In the genomic region with DNA sequence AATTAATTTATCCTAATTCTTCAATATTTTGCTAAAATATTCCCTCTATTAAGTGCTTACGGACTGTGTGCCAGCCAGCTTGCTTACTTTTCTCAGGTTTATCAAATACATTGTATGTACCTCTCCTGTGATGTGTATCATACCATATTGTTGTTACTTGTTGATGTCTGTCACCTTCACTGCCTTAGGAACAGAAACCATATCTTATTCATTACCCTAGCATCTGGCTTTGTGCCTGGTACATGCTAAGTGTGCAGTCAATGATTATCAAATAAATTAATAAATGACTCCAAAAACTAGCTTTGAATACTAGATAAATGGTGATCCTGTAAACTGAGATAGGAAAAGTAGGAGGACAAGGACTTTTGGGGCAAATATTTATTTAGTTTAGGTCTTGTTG, we compare ENCODE assay signal across 12 cellular contexts. TPM values are rescaled to one million over a fixed set of nuclear protein-coding genes. Genes with fewer than 3 reads are reported as not detected.
DNase-seq lines count a peak whose midpoint lies in the region; ATAC-seq, FAIRE-seq and TF ChIP-seq lines count a peak whose summit lies in the region.
"Had no signal": no experiment of that assay in that cellular context is flagged by ENCODE, and none has a peak within 500 bp of the region (broad histone marks: within the 10 kb centered on the region; RNA-seq: fewer than 3 reads in every experiment).

No MANE protein-coding gene starts in this region.

- no peak for TF ChIP-seq EP300 in stomach (IDR thresholded peaks at IDR 0.05)

- intact Hi-C loops in stomach (cut with DNase I; ENCODE audit: low total_unique reads): no loop called here

- DNase-seq in GM18507 (ENCODE audit: extremely low spot score, insufficient read length, low read depth) (no peak), glomerular visceral epithelial cell (ENCODE audit: extremely low spot score) (peak; percentile 52), HK-2 (ENCODE audit: unreplicated experiment) (no peak), stomach (no peak)
- DNase-seq: caudate nucleus, MV-4-11, NCI-H524 had no signal

- TF ChIP-seq POLR2A in stomach (IDR thresholded peaks at IDR 0.05): no peak

- peaks cover 6 to 47% (median 19%) of the 10 kb centered on the region in 4 donors for H3K4me1 ChIP-seq in stomach

- peak; percentile 65 for ATAC-seq in GM21381 (IDR thresholded peaks at IDR 0.05; ENCODE audit: unreplicated experiment)
- peak; percentile 76 for ATAC-seq in HG03196 (IDR thresholded peaks at IDR 0.05; ENCODE audit: unreplicated experiment)
- ATAC-seq in GM18498 (IDR thresholded peaks at IDR 0.05; ENCODE audit: unreplicated experiment): no peak
- ATAC-seq in HG02970 (IDR thresholded peaks at IDR 0.05; ENCODE audit: low FRiP score, unreplicated experiment): no peak

- H3K27ac ChIP-seq in stomach: peak overlapping the region in 1 of 5 donors; percentile 25

- WGBS in stomach, 5 donors: 47 to 72% (median 63%) methylated on average over 1 of the region's 1 CpG

- peak; percentile 60 for FAIRE-seq in GM18507 (lab: Jason Lieb, UNC)

- H3K4me3 ChIP-seq in stomach: no peak overlapping the region
- H3K4me3 ChIP-seq: smooth muscle cell had no signal

- no peak for TF ChIP-seq CTCF in stomach (IDR thresholded peaks at IDR 0.05)

- H3K27me3 ChIP-seq in stomach: no peaks in the 10 kb centered on the region

- no peaks in the 10 kb centered on the region for H3K36me3 ChIP-seq in stomach

- H3K9me3 ChIP-seq in stomach: no peaks in the 10 kb centered on the region

RNA-seq across cellular contexts. Expression of gene CLCN3, which starts 6.9 kb away (rescaled TPM):
- total RNA-seq in stomach: 100 to 1,000 TPM in 1 of 5 donors, 10 to 100 TPM in 3, 1 to 10 TPM in 1; 2.3 to 228 (median 34.1) TPM
- 1 to 10 TPM; 6.5 to 7.3 (median 7.1) TPM for polyA plus RNA-seq in stomach

RNA-seq across cellular contexts. Expression of gene NEK1, which starts 14.9 kb away (rescaled TPM):
- 10 to 100 TPM in 2 of 5 donors, 1 to 10 TPM in 3; 1.2 to 28.6 (median 8.0) TPM for total RNA-seq in stomach
- 1 to 10 TPM; 3.8 to 5.8 (median 5.2) TPM for polyA plus RNA-seq in stomach

Comparison
In these comparisons a context has a peak if more than half of its experiments do, and no peak if none do; other contexts are left out.
1. ATAC-seq: peak in GM21381 (single experiment) and HG03196 (single experiment); none in GM18498 (single experiment) and HG02970 (single experiment).